9 cellular contexts compared by ENCODE assay signal in the genomic region with DNA sequence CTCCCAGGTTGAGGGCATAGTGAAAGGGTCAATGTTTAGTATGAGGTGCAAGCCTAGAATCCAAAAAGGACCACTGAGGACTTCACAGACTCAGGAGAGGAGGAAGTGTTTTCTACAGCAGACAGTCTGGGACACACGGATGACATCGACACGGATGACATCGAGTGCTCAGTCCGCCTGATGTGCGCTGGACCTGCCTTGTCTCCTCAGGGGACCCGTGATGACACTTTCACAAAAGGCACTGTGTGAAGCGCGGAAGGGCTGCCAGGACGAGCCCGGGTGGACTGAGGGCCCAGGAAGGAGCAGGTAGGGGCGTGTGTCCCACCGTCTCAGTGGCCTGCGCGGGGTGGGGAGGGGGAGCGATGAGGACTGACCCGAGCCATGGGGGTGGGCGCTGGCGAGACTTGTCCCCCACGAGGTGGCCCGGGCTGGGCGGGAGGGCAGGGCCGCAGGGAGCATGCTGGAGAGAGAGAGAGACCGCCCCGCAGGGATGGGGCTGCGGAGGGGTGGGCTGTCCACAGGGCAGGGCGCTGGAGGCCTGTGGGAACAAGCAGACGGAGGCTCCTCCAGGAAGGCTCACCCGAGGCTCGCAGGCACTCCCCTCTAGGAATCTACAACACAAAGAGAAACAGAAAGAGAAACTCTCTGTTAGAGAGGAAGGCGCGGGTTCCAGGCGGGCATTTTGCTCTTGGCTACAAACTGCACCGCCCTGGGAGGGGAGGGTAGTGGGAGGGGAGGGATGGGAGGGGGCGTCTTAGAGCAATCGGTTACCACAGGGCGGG. TPM values are rescaled to one million over a fixed set of nuclear protein-coding genes. Genes with fewer than 3 reads are reported as not detected.
DNase-seq lines count a peak whose midpoint lies in the region; TF ChIP-seq lines count a peak whose summit lies in the region.
"Had no signal": no experiment of that assay in that cellular context is flagged by ENCODE, and none has a peak within 500 bp of the region (broad histone marks: within the 10 kb centered on the region; RNA-seq: fewer than 3 reads in every experiment).

No MANE protein-coding gene starts in this region.

- H3K79me2 ChIP-seq in GM23248 (ENCODE audit: insufficient read depth): no peaks in the 10 kb centered on the region
- H3K79me2 ChIP-seq: parathyroid adenoma had no signal

- H3K4me1 ChIP-seq in colonic mucosa (peaks cover 8% of the 10 kb centered on the region), GM23248 (ENCODE audit: insufficient read depth) (peaks cover 19% of the 10 kb centered on the region)
- H3K4me1 ChIP-seq: parathyroid adenoma had no signal

- no peak overlapping the region for H3K4me2 ChIP-seq in GM23248 (ENCODE audit: unreplicated experiment)

- no peaks in the 10 kb centered on the region for H3K9me2 ChIP-seq in GM23248 (ENCODE audit: insufficient read depth)

- TF ChIP-seq CTCF in GM10266 (IDR thresholded peaks at IDR 0.05; ENCODE audit: control insufficient read depth, insufficient read depth, low read depth, missing control alignments): no peak
- no peak for TF ChIP-seq CTCF in colonic mucosa (IDR thresholded peaks at IDR 0.05)

- no peaks in the 10 kb centered on the region for H3K27me3 ChIP-seq in colonic mucosa
- H3K27me3 ChIP-seq in GM23248 (replicated peaks; ENCODE audit: insufficient read depth): no peaks in the 10 kb centered on the region

- H3K9me3 ChIP-seq in colonic mucosa: no peaks in the 10 kb centered on the region
- H3K9me3 ChIP-seq in GM23248 (ENCODE audit: low read depth): no peaks in the 10 kb centered on the region

- peak; percentile 55 for DNase-seq in GM10266 (ENCODE audit: extremely low spot score)
- DNase-seq in T-helper 2 cell: peak in 4 of 5 experiments; percentile 40 to 91 (median 62)
- peak; percentile 38 for DNase-seq in colonic mucosa
- DNase-seq in stimulated activated CD4-positive, alpha-beta T cell treated with anti-CD3 and anti-CD28 coated beads, Interleukin-15, amount 100 ng/mL, for 1 hour (ENCODE audit: low read depth in 1 of 2, low spot score in 1 of 2): peak; percentile 25 to 60
- DNase-seq in NCI-H524 treated with DMSO at 0.1 percent for 48 hours (lab: John Stamatoyannopoulos, UW): no peak
- DNase-seq in GOT3 (lab: John Stamatoyannopoulos, UW): no peak
- DNase-seq in GM23248: no peak
- no peak for DNase-seq in NCI-H2227 treated with DMSO at 0.1 percent for 48 hours (lab: John Stamatoyannopoulos, UW)

- H3K4me3 ChIP-seq in colonic mucosa (no peak overlapping the region), GM23248 (no peak overlapping the region)

- H3K27ac ChIP-seq in colonic mucosa (peak overlapping the region; percentile 73), GM23248 (no peak overlapping the region)
- H3K27ac ChIP-seq: parathyroid adenoma had no signal

- H3F3A ChIP-seq in GM23248 (ENCODE audit: insufficient read depth): peaks cover 29% of the 10 kb centered on the region

- H2AFZ ChIP-seq in GM23248: no peak overlapping the region
- H2AFZ ChIP-seq: parathyroid adenoma had no signal

- H3K9ac ChIP-seq in colonic mucosa (ENCODE audit: low read depth in 2 of 2, low read length in 2 of 2) (peak overlapping the region in 1 of 2 donors; percentile 55), GM23248 (no peak overlapping the region)
- H3K9ac ChIP-seq: parathyroid adenoma had no signal

- intact Hi-C loops in colonic mucosa (cut with DNase I): loop anchor here (5.0 to 10.0 kb wide), 3 partner anchors 152 to 345 kb away; a partner anchor contains a TSS

- in situ Hi-C loops in GM23248 (cut with MboI): loop anchor here (25.0 kb wide), 3 partner anchors 172 to 447 kb away; a partner anchor contains a TSS

- H3K36me3 ChIP-seq in colonic mucosa: no peaks in the 10 kb centered on the region
- H3K36me3 ChIP-seq in GM23248 (ENCODE audit: low read depth): peaks cover 2% of the 10 kb centered on the region; the same call in 1 of the 2 replicates

- no peaks in the 10 kb centered on the region for H4K20me1 ChIP-seq in GM23248 (ENCODE audit: insufficient read depth)

- WGBS in GM23248 (ENCODE audit: low coverage in 1 of 2, low lambda C conversion rate in 2 of 2, missing lambda C conversion rate in 2 of 2), 2 experiments: 87 to 90% methylated on average over 20 to 37 of the region's 37 CpGs

RNA-seq across cellular contexts. Expression of a gene that starts 54.9 kb away (rescaled TPM):
- total RNA-seq in colonic mucosa: 10 to 100 TPM; 14.7 to 20.0 TPM
- total RNA-seq in GM23248 (2014; rRNA removed; shearing (Covaris generic)): 7.3 and 10.3 TPM in 2 replicates
- 15.7 and 15.8 TPM in 2 replicates for polyA plus RNA-seq in GM23248 (2016; fragmentation: Nextera tagmentation; extraction: Ambion mirVana)

RNA-seq across cellular contexts. Expression of a gene that starts 55.1 kb away (rescaled TPM):
- 10 to 100 TPM; 38.7 to 45.5 TPM for total RNA-seq in colonic mucosa
- 46.8 and 66.0 TPM in 2 replicates for total RNA-seq in GM23248 (2014; rRNA removed; shearing (Covaris generic))
- polyA plus RNA-seq in GM23248 (2016; fragmentation: Nextera tagmentation; extraction: Ambion mirVana): 79.7 and 80.7 TPM in 2 replicates

Comparison
In these comparisons a context has a peak if more than half of its experiments do, and no peak if none do; other contexts are left out.
1. DNase-seq: peak in GM10266 (single experiment), T-helper 2 cell (4 of 5), colonic mucosa (single experiment) and stimulated activated CD4-positive, alpha-beta T cell treated with anti-CD3 and anti-CD28 coated beads, Interleukin-15, amount 100 ng/mL, for 1 hour (2 of 2); none in NCI-H524 treated with DMSO at 0.1 percent for 48 hours (single experiment), GOT3 (single experiment), GM23248 (single experiment) and NCI-H2227 treated with DMSO at 0.1 percent for 48 hours (single experiment).